8 cellular contexts compared by ENCODE assay signal in genomic region chr1:84303154-84303830, GRCh38. TPM values are rescaled to one million over a fixed set of nuclear protein-coding genes. Genes with fewer than 3 reads are reported as not detected.
DNase-seq lines count a peak whose midpoint lies in the region; ATAC-seq and TF ChIP-seq lines count a peak whose summit lies in the region.

No MANE protein-coding gene starts in this region.

- H3K36me3 Mint-ChIP-seq in CD4-positive, alpha-beta T cell (ENCODE audit: low read depth): no peaks in the 10 kb centered on the region

- in situ Hi-C loops in astrocyte of the cerebellum (cut with HindIII; ENCODE audit: low sequenced_read_pairs): no loop called here
- in situ Hi-C loops in ACHN (cut with HindIII; ENCODE audit: low pct_ligation_motif_present, low pct_unique_long_range_greater_than_20kb, low sequenced_read_pairs): no loop called here

- no peaks in the 10 kb centered on the region for H3K36me3 ChIP-seq in mucosa of rectum (ENCODE audit: control insufficient read depth in 2 of 2, insufficient read depth in 2 of 2, low read length in 2 of 2)

- intact Hi-C loops in CD4-positive, alpha-beta T cell (cut with DNase I, micrococcal nuclease): loop anchor here (2.0 to 10.0 kb wide), 3 partner anchors 128 to 156 kb away; no protein-coding TSS in a partner anchor

- CTCF ChIA-PET in CD4-positive, alpha-beta T cell (lab: Charles Lee): interaction anchor here (1.1 kb wide), 1 partner anchor 67 kb away, joined by 4 read pairs; no protein-coding TSS in a partner anchor

- H3K27me3 ChIP-seq in CD4-positive, alpha-beta T cell (ENCODE audit: control insufficient read depth, insufficient read depth, low read length): no peaks in the 10 kb centered on the region
- H3K27me3 ChIP-seq in mucosa of rectum (ENCODE audit: control insufficient read depth in 2 of 2, insufficient read depth in 2 of 2, low read length in 2 of 2): no peaks in the 10 kb centered on the region

- no peak for TF ChIP-seq CTCF in CD4-positive, alpha-beta T cell (IDR thresholded peaks at IDR 0.05)
- no peak for TF ChIP-seq CTCF in astrocyte of the cerebellum (IDR thresholded peaks at IDR 0.05; ENCODE audit: low read depth, low read length, missing control alignments)

- ATAC-seq in CD4-positive, alpha-beta T cell (ENCODE audit: poor library complexity): no peak
- no peak for ATAC-seq in GM21390 (IDR thresholded peaks at IDR 0.05; ENCODE audit: unreplicated experiment)
- ATAC-seq in GM21786 (IDR thresholded peaks at IDR 0.05; ENCODE audit: unreplicated experiment): no peak

- POLR2A ChIA-PET in CD4-positive, alpha-beta T cell (lab: Charles Lee): interaction anchor here (0.6 to 1.5 kb wide), 6 partner anchors 130 to 225 kb away, joined by 3 to 6 read pairs (median 4); partner anchors contain the start of genes GNG5, PRKACB and SPATA1

- H3K4me1 Mint-ChIP-seq in CD4-positive, alpha-beta T cell (ENCODE audit: low read depth): peaks cover 43% of the 10 kb centered on the region

- H3K4me1 ChIP-seq in mucosa of rectum (ENCODE audit: control insufficient read depth in 2 of 2, insufficient read depth in 2 of 2, low read length in 2 of 2): peaks cover 13 to 29% of the 10 kb centered on the region in 2 donors

- H3K4me3 Mint-ChIP-seq in CD4-positive, alpha-beta T cell: peak overlapping the region; percentile 84

- H3K27ac ChIP-seq in CD4-positive, alpha-beta T cell (ENCODE audit: low read depth, low read length): no peak overlapping the region
- peak overlapping the region; percentile 96 to 98 for H3K27ac ChIP-seq in mucosa of rectum (ENCODE audit: low read depth in 2 of 2, low read length in 2 of 2)

- no peak for DNase-seq in CD4-positive, alpha-beta T cell
- DNase-seq in Jurkat, Clone E6-1 (ENCODE audit: low read depth, low spot score): no peak
- DNase-seq in astrocyte of the cerebellum (ENCODE audit: low read depth) (no peak), ACHN (no peak), dermis blood vessel endothelial cell (no peak)

- H3K9me3 ChIP-seq in CD4-positive, alpha-beta T cell (ENCODE audit: control insufficient read depth, low read length): peaks cover 3% of the 10 kb centered on the region
- peaks cover 0 to 3% of the 10 kb centered on the region in 2 donors for H3K9me3 ChIP-seq in mucosa of rectum (ENCODE audit: control insufficient read depth in 2 of 2, low read length in 2 of 2)

- peak overlapping the region; percentile 60 for H3K4me3 ChIP-seq in Jurkat, Clone E6-1 (ENCODE audit: low read length)
- H3K4me3 ChIP-seq in astrocyte of the cerebellum (ENCODE audit: low read depth, low read length): peak overlapping the region; percentile 32
- peak overlapping the region; percentile 88 to 96 for H3K4me3 ChIP-seq in mucosa of rectum (ENCODE audit: low read length in 2 of 2)

- peaks cover 8% of the 10 kb centered on the region for H3K27me3 Mint-ChIP-seq in CD4-positive, alpha-beta T cell

- H3K27ac Mint-ChIP-seq in CD4-positive, alpha-beta T cell: peak overlapping the region; percentile 63

- H3K9me3 Mint-ChIP-seq in CD4-positive, alpha-beta T cell: peaks cover 5% of the 10 kb centered on the region

- peak overlapping the region; percentile 82 to 100 for H3K9ac ChIP-seq in mucosa of rectum (ENCODE audit: low read depth in 1 of 2, low read length in 2 of 2)

RNA-seq across cellular contexts. Expression of gene SAMD13, which starts 1.8 kb away (rescaled TPM):
- not detected for total RNA-seq in CD4-positive, alpha-beta T cell
- 6.2 TPM for polyA plus RNA-seq in Jurkat, Clone E6-1 (2012; ENCODE audit: insufficient read depth, insufficient read length)
- 1.0 and 1.5 TPM in 2 replicates for total RNA-seq in dermis blood vessel endothelial cell

Comparison
In these comparisons a context has a peak if more than half of its experiments do, and no peak if none do; other contexts are left out.
1. H3K4me3 ChIP-seq: peak in every context shown above with its lines; median percentile 92 in mucosa of rectum; 60 in Jurkat, Clone E6-1; 32 in astrocyte of the cerebellum.